In genomic region chr11:65279713-65280459, GRCh38 we compare ENCODE assay signal across 8 cellular contexts. TPM values are rescaled to one million over a fixed set of nuclear protein-coding genes. Genes with fewer than 3 reads are reported as not detected.
A peak's percentile ranks its signal among the peaks of the same experiment; 100 is the strongest.
DNase-seq lines count a peak whose midpoint lies in the region; ATAC-seq and TF ChIP-seq lines count a peak whose summit lies in the region.

No MANE protein-coding gene starts in this region.

- no peak for TF ChIP-seq POLR2A in lower leg skin (IDR thresholded peaks at IDR 0.05)

- no peak overlapping the region for H3K4me3 ChIP-seq in retinal pigment epithelial cell (ENCODE audit: low read length)
- no peak overlapping the region for H3K4me3 ChIP-seq in lower leg skin (ENCODE audit: low read depth, poor library complexity, severe bottlenecking)

- intact Hi-C loops in lower leg skin (cut with DNase I; ENCODE audit: low total_unique reads): loop anchor here (5.0 kb wide), 1 partner anchor 37 kb away; no protein-coding TSS in a partner anchor

- TF ChIP-seq CTCF in retinal pigment epithelial cell (conservative IDR thresholded peaks at IDR 0.05; ENCODE audit: low read depth, low read length): no peak
- no peak for TF ChIP-seq CTCF in lower leg skin (IDR thresholded peaks at IDR 0.05)

- ATAC-seq in GM18511 (IDR thresholded peaks at IDR 0.05; ENCODE audit: unreplicated experiment): no peak

- 59 to 74% methylated on average over 5 of the region's 5 CpGs for WGBS in lower leg skin, 2 donors

- DNase-seq in COLO829 (ENCODE audit: low spot score) (peak; percentile 92), SW480 (ENCODE audit: low spot score) (peak; percentile 87), dermis blood vessel endothelial cell (peak; percentile 91), retinal pigment epithelial cell (ENCODE audit: low read depth) (peak; percentile 86), Ammon's horn (ENCODE audit: low spot score) (no peak), lower leg skin (ENCODE audit: low spot score in 2 of 2) (no peak)
- DNase-seq in effector CD8-positive, alpha-beta T cell (lab: John Stamatoyannopoulos, UW): no peak

RNA-seq across cellular contexts. Expression of gene POLA2, which starts 18.1 kb away (rescaled TPM):
- total RNA-seq in dermis blood vessel endothelial cell: 8.2 and 12.1 TPM in 2 replicates
- 10 to 100 TPM in 1 of 4 donors, 1 to 10 TPM in 3; 6.7 to 11.2 (median 7.6) TPM for total RNA-seq in lower leg skin

RNA-seq across cellular contexts. Expression of gene CDC42EP2, which starts 34.8 kb away (rescaled TPM):
- total RNA-seq in dermis blood vessel endothelial cell: 11.4 and 12.3 TPM in 2 replicates
- 1 to 10 TPM in 3 of 4 donors, not detected in 1; 2.5 to 4.2 (median 3.4) TPM for total RNA-seq in lower leg skin

RNA-seq across cellular contexts. Expression of gene DPF2, which starts 53.8 kb away (rescaled TPM):
- total RNA-seq in dermis blood vessel endothelial cell (32.7 and 60.4 TPM in 2 replicates), lower leg skin (10 to 100 TPM; 20.6 to 36.4 (median 26.1) TPM)

Comparison
In these comparisons a context has a peak if more than half of its experiments do, and no peak if none do; other contexts are left out.
1. DNase-seq: peak in COLO829 (single experiment), SW480 (single experiment), dermis blood vessel endothelial cell (single experiment) and retinal pigment epithelial cell (single experiment); none in Ammon's horn (single experiment), effector CD8-positive, alpha-beta T cell (single experiment) and lower leg skin (0 of 2).